In genomic region chr1:195516036-195516435, GRCh38 we compare ENCODE assay signal across 26 cellular contexts.
"Had no signal": no experiment of that assay in that cellular context is flagged by ENCODE, and none has a peak within 500 bp of the region (broad histone marks: within the 10 kb centered on the region; RNA-seq: fewer than 3 reads in every experiment).

No MANE protein-coding gene starts in this region.

- H3K4me3 ChIP-seq: ascending aorta, gastroesophageal sphincter, heart left ventricle, lower lobe of right lung, neural progenitor cell, stomach, suprapubic skin, tibial nerve had no signal

- H3K4me1 ChIP-seq: ascending aorta, gastroesophageal sphincter, heart left ventricle, lower lobe of right lung, neural progenitor cell, stomach, suprapubic skin, tibial nerve had no signal

- DNase-seq: activated CD4-positive, alpha-beta memory T cell treated with anti-CD3 and anti-CD28 coated beads for 36 hours; activated CD4-positive, alpha-beta T cell treated with anti-CD3 and anti-CD28 coated beads for 48 hours; activated CD4-positive, CD25-positive, alpha-beta regulatory T cell; activated effector memory CD4-positive, alpha-beta T cell treated with anti-CD3 and anti-CD28 coated beads, Interleukin-2, amount 50 U/mL, for 16 hours; activated naive CD4-positive, alpha-beta T cell treated with anti-CD3 and anti-CD28 coated beads, Interleukin-2, amount 10 ng/mL, durations not matched to agents 7 days and 5 days; activated naive CD8-positive, alpha-beta T cell treated with anti-CD3 and anti-CD28 coated beads, Interleukin-2, amount 50 U/mL, for 24 hours; brain microvascular endothelial cell; effector CD4-positive, alpha-beta T cell; erythroblast; heart left ventricle; islet precursor cell; lower lobe of right lung; naive B cell; posterior cingulate gyrus; small intestine; stimulated activated CD4-positive, alpha-beta T cell treated with anti-CD3 and anti-CD28 coated beads, Interleukin-2, amount 100 ng/mL, for 24 hours; stomach; T-helper 17 cell had no signal

- H3K27me3 ChIP-seq: ascending aorta, brain microvascular endothelial cell, gastroesophageal sphincter, heart left ventricle, neural progenitor cell, stomach, suprapubic skin, tibial nerve had no signal

- ATAC-seq: activated naive CD8-positive, alpha-beta T cell treated with anti-CD3 and anti-CD28 coated beads, Interleukin-2, amount 50 U/mL, for 24 hours; gastroesophageal sphincter; heart left ventricle; lower lobe of right lung; sciatic nerve; stimulated activated effector memory CD8-positive, alpha-beta T cell treated with anti-CD3 and anti-CD28 coated beads, Interleukin-12 subunit alpha, Interleukin-12 subunit beta, amount 100 ng/mL, for 72 hours; T-helper 17 cell had no signal

- H3K36me3 ChIP-seq: ascending aorta, brain microvascular endothelial cell, gastroesophageal sphincter, heart left ventricle, lower lobe of right lung, neural progenitor cell, stomach, suprapubic skin, tibial nerve had no signal

- H3K9me3 ChIP-seq: ascending aorta, gastroesophageal sphincter, heart left ventricle, lower lobe of right lung, suprapubic skin had no signal

- H3K27ac ChIP-seq: ascending aorta, brain microvascular endothelial cell, gastroesophageal sphincter, heart left ventricle, lower lobe of right lung, neural progenitor cell, stomach, suprapubic skin, tibial nerve had no signal

- FAIRE-seq: small intestine, urothelium cell line had no signal
